In the genomic region with DNA sequence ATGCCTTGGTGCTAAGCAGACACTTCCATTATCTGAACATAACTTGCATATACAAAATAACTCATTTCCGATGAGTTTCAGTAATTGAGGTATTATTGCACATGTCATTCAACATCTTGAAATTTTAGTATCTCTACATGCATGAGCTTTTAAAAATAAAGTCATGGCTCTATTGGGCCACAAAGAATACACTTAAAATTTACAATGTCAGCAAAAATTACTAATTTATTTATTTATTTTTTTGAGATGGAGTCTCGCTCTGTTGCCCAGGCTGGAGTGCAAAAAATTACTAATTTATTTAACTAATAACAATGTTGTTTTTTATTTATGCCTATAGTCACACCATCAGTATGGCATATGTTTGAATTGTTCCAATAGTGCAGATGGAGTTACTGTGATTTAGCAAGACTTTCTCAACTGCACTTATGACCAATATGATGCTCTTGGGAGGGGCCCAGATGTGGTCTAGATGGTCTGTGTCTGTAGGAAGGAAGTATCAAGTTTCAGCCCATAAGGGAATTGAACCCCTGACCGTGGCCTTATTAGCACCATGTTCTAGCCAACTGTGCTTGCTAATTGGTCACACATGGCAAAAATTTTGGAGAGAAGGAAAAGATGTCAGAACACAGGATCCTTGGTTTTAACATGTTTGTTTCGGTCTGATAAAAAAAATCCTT, we compare ENCODE assay signal across 1 cellular context.
TF ChIP-seq lines count a peak whose summit lies in the region.

No MANE protein-coding gene starts in this region.

TF ChIP-seq in HepG2, 621 proteins besides CTCF, POLR2A, EP300 and RAD21 (continued from another document):
- TF ChIP-seq, protein P1, sequence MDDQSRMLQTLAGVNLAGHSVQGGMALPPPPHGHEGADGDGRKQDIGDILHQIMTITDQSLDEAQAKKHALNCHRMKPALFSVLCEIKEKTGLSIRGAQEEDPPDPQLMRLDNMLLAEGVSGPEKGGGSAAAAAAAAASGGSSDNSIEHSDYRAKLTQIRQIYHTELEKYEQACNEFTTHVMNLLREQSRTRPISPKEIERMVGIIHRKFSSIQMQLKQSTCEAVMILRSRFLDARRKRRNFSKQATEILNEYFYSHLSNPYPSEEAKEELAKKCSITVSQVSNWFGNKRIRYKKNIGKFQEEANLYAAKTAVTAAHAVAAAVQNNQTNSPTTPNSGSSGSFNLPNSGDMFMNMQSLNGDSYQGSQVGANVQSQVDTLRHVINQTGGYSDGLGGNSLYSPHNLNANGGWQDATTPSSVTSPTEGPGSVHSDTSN (CRISPR knock-in tag; IDR thresholded peaks at IDR 0.05; ENCODE audit: borderline replicate concordance) = no peak
TF ChIP-seq in HepG2: peak in this region for 2.
